ENCODE assay signal across 22 cellular contexts in genomic region chr14:76770521-76771431, GRCh38. TPM values are rescaled to one million over a fixed set of nuclear protein-coding genes. Genes with fewer than 3 reads are reported as not detected.
DNase-seq lines count a peak whose midpoint lies in the region; ATAC-seq and TF ChIP-seq lines count a peak whose summit lies in the region.
"Had no signal": no experiment of that assay in that cellular context is flagged by ENCODE, and none has a peak within 500 bp of the region (broad histone marks: within the 10 kb centered on the region; RNA-seq: fewer than 3 reads in every experiment).

No MANE protein-coding gene starts in this region.

- H3K27ac Mint-ChIP-seq in T-helper 2 cell treated with Interferon-gamma antibody and Interleukin-4, amounts not matched to agents 5 μg/mL and 100 μg/mL, for 36 hours = no peak overlapping the region
- H3K27ac Mint-ChIP-seq in activated CD8-positive, alpha-beta memory T cell treated with anti-CD3 and anti-CD28 coated beads, Interleukin-2, amount 10 ng/mL, durations not matched to agents 7 days and 5 days = no peak overlapping the region
- H3K27ac Mint-ChIP-seq: activated T-helper 1 cell treated with anti-CD3 and anti-CD28 coated beads, Interleukin-12 subunit alpha, Interleukin-12 subunit beta, Interleukin-2, Interleukin-4 antibody, amounts not matched to agents 30 ng/mL and 10 ng/mL and 1 ng/mL, durations not matched to agents 14 hours and 24 hours and 36 hours had no signal

- H3K4me1 Mint-ChIP-seq in T-helper 2 cell treated with Interferon-gamma antibody and Interleukin-4, amounts not matched to agents 5 μg/mL and 100 μg/mL, for 36 hours (ENCODE audit: low read depth) = peaks cover 22% of the 10 kb centered on the region
- H3K4me1 Mint-ChIP-seq in activated CD8-positive, alpha-beta memory T cell treated with anti-CD3 and anti-CD28 coated beads, Interleukin-2, amount 10 ng/mL, durations not matched to agents 7 days and 5 days = peaks cover 26% of the 10 kb centered on the region

- TF ChIP-seq POLR2A in spleen (IDR thresholded peaks at IDR 0.05) = no peak

- DNase-seq in T-helper 2 cell treated with Interferon-gamma antibody and Interleukin-4, amounts not matched to agents 5 μg/mL and 100 μg/mL, for 36 hours (ENCODE audit: low spot score) = peak; percentile 3
- DNase-seq in T-helper 2 cell (no peak), islet precursor cell (peak; percentile 55), spleen (peak; percentile 56), dedifferentiated amniotic fluid mesenchymal stem cell (ENCODE audit: extremely low spot score) (no peak), Karpas-422 (no peak), NCI-H82 treated with DMSO at 0.1 percent for 48 hours (lab: John Stamatoyannopoulos, UW; ENCODE audit: unreplicated experiment) (no peak)
- peak; percentile 22 for DNase-seq in activated CD8-positive, alpha-beta memory T cell treated with anti-CD3 and anti-CD28 coated beads, Interleukin-2, amount 10 ng/mL, durations not matched to agents 7 days and 5 days
- DNase-seq: 8988T, DMS53, HCEC 1CT, mucosa of descending colon, NCI-H1436 treated with DMSO at 0.1 percent for 48 hours, NCI-H510A, nucleus accumbens, trophoblast cell had no signal

- H3K79me2 ChIP-seq in Karpas-422 (ENCODE audit: low read length) = no peaks in the 10 kb centered on the region

- H3K36me3 Mint-ChIP-seq in T-helper 2 cell treated with Interferon-gamma antibody and Interleukin-4, amounts not matched to agents 5 μg/mL and 100 μg/mL, for 36 hours (ENCODE audit: low read depth) = no peaks in the 10 kb centered on the region
- H3K36me3 Mint-ChIP-seq in activated CD8-positive, alpha-beta memory T cell treated with anti-CD3 and anti-CD28 coated beads, Interleukin-2, amount 10 ng/mL, durations not matched to agents 7 days and 5 days = no peaks in the 10 kb centered on the region

- H3K9me2 ChIP-seq in Karpas-422 (replicated peaks; ENCODE audit: insufficient read depth, low read length) = no peaks in the 10 kb centered on the region

- H3K4me3 ChIP-seq in spleen = no peak overlapping the region
- no peak overlapping the region for H3K4me3 ChIP-seq in Karpas-422 (ENCODE audit: low read length)
- H3K4me3 ChIP-seq: BLaER1, mucosa of descending colon, skin epidermis had no signal

- H4K20me1 ChIP-seq in Karpas-422 (ENCODE audit: insufficient read depth, low read depth, low read length) = no peaks in the 10 kb centered on the region
- H4K20me1 ChIP-seq: BLaER1 had no signal

- H3K27me3 ChIP-seq in spleen (replicated peaks in 1 of 7) (peaks cover 0 to 8% (median 0%) of the 10 kb centered on the region in 7 donors), Karpas-422 (ENCODE audit: low read length) (no peaks in the 10 kb centered on the region)
- H3K27me3 ChIP-seq: BLaER1 had no signal

- TF ChIP-seq CTCF in spleen (IDR thresholded peaks at IDR 0.05 in 8 of 11, conservative IDR thresholded peaks at IDR 0.05 in 3 of 11) = no peak

- H3K4me3 Mint-ChIP-seq in T-helper 2 cell treated with Interferon-gamma antibody and Interleukin-4, amounts not matched to agents 5 μg/mL and 100 μg/mL, for 36 hours = no peak overlapping the region
- H3K4me3 Mint-ChIP-seq in activated CD8-positive, alpha-beta memory T cell treated with anti-CD3 and anti-CD28 coated beads, Interleukin-2, amount 10 ng/mL, durations not matched to agents 7 days and 5 days = no peak overlapping the region
- H3K4me3 Mint-ChIP-seq: activated T-helper 1 cell treated with anti-CD3 and anti-CD28 coated beads, Interleukin-12 subunit alpha, Interleukin-12 subunit beta, Interleukin-2, Interleukin-4 antibody, amounts not matched to agents 30 ng/mL and 10 ng/mL and 1 ng/mL, durations not matched to agents 14 hours and 24 hours and 36 hours had no signal

- WGBS in spleen, 5 donors = 82 to 95% (median 85%) methylated on average over 10 of the region's 10 CpGs

- peaks cover 0 to 7% (median 0%) of the 10 kb centered on the region in 6 donors for H3K36me3 ChIP-seq in spleen
- no peaks in the 10 kb centered on the region for H3K36me3 ChIP-seq in Karpas-422 (ENCODE audit: insufficient read depth, low read length)
- H3K36me3 ChIP-seq: BLaER1 had no signal

- H3K4me2 ChIP-seq in Karpas-422 (ENCODE audit: low read depth, low read length, poor library complexity, severe bottlenecking) = no peak overlapping the region
- H3K4me2 ChIP-seq: BLaER1 had no signal

- no peak overlapping the region for H2AFZ ChIP-seq in Karpas-422 (ENCODE audit: low read length)

- H3K9ac ChIP-seq in Karpas-422 (ENCODE audit: low read length) = no peak overlapping the region
- H3K9ac ChIP-seq: BLaER1 had no signal

- no peak for ATAC-seq in activated CD8-positive, alpha-beta memory T cell treated with anti-CD3 and anti-CD28 coated beads, Interleukin-2, amount 10 ng/mL, durations not matched to agents 7 days and 5 days
- ATAC-seq: mucosa of descending colon had no signal

- intact Hi-C loops in spleen (cut with DNase I; ENCODE audit: low total_unique reads) = loop anchor here (5.0 kb wide), 1 partner anchor 53 kb away; no protein-coding TSS in a partner anchor

- H3K27me3 Mint-ChIP-seq in T-helper 2 cell treated with Interferon-gamma antibody and Interleukin-4, amounts not matched to agents 5 μg/mL and 100 μg/mL, for 36 hours (ENCODE audit: low read depth) = no peaks in the 10 kb centered on the region
- H3K27me3 Mint-ChIP-seq in activated CD8-positive, alpha-beta memory T cell treated with anti-CD3 and anti-CD28 coated beads, Interleukin-2, amount 10 ng/mL, durations not matched to agents 7 days and 5 days = no peaks in the 10 kb centered on the region

- H3K9me3 ChIP-seq in spleen = no peaks in the 10 kb centered on the region
- H3K9me3 ChIP-seq in Karpas-422 (ENCODE audit: low read length) = no peaks in the 10 kb centered on the region
- H3K9me3 ChIP-seq: BLaER1, mucosa of descending colon had no signal

- H3K9me3 Mint-ChIP-seq in T-helper 2 cell treated with Interferon-gamma antibody and Interleukin-4, amounts not matched to agents 5 μg/mL and 100 μg/mL, for 36 hours = no peaks in the 10 kb centered on the region
- no peaks in the 10 kb centered on the region for H3K9me3 Mint-ChIP-seq in activated CD8-positive, alpha-beta memory T cell treated with anti-CD3 and anti-CD28 coated beads, Interleukin-2, amount 10 ng/mL, durations not matched to agents 7 days and 5 days (ENCODE audit: low read depth)
- H3K9me3 Mint-ChIP-seq: activated T-helper 1 cell treated with anti-CD3 and anti-CD28 coated beads, Interleukin-12 subunit alpha, Interleukin-12 subunit beta, Interleukin-2, Interleukin-4 antibody, amounts not matched to agents 30 ng/mL and 10 ng/mL and 1 ng/mL, durations not matched to agents 14 hours and 24 hours and 36 hours had no signal

- H3K27ac ChIP-seq in spleen (peak overlapping the region in 5 of 8 donors; percentile 32 to 85 (median 77)), Karpas-422 (ENCODE audit: low read length) (no peak overlapping the region)
- H3K27ac ChIP-seq: BLaER1 had no signal

- CTCF ChIA-PET in activated CD8-positive, alpha-beta memory T cell treated with anti-CD3 and anti-CD28 coated beads, Interleukin-2, amount 10 ng/mL, durations not matched to agents 7 days and 5 days (lab: Charles Lee) = interaction anchor here (0.8 to 1.9 kb wide), 5 partner anchors 10 to 61 kb away, joined by 3 to 8 read pairs (median 4); no protein-coding TSS in a partner anchor

- H3K4me1 ChIP-seq in spleen (peaks cover 24 to 99% (median 62%) of the 10 kb centered on the region in 6 donors), Karpas-422 (ENCODE audit: low read length) (no peaks in the 10 kb centered on the region; the same call in 1 of the 2 replicates)

RNA-seq across cellular contexts. Expression of gene VASH1, which starts 9.5 kb away (rescaled TPM):
- 1 to 10 TPM; 3.3 to 8.1 TPM for total RNA-seq in activated CD8-positive, alpha-beta memory T cell treated with anti-CD3 and anti-CD28 coated beads, Interleukin-2, amount 10 ng/mL, durations not matched to agents 7 days and 5 days
- 10 to 100 TPM; 16.9 to 39.1 (median 27.3) TPM for total RNA-seq in spleen
- 10 to 100 TPM in 1 of 3 donors, 1 to 10 TPM in 2; 6.4 to 16.7 (median 8.2) TPM for polyA plus RNA-seq in spleen
- total RNA-seq in Karpas-422 (2014; rRNA removed; shearing (Covaris generic); ENCODE audit: low replicate concordance) = not detected in 2 replicates

RNA-seq across cellular contexts. Expression of gene ANGEL1, which starts 41.9 kb away (rescaled TPM):
- total RNA-seq in activated CD8-positive, alpha-beta memory T cell treated with anti-CD3 and anti-CD28 coated beads, Interleukin-2, amount 10 ng/mL, durations not matched to agents 7 days and 5 days = 10 to 100 TPM; 12.9 to 14.6 TPM
- total RNA-seq in spleen = 10 to 100 TPM; 35.5 to 76.8 (median 60.2) TPM
- polyA plus RNA-seq in spleen = 10 to 100 TPM in 2 of 3 donors, 1 to 10 TPM in 1; 7.4 to 21.1 (median 10.5) TPM
- 19.9 and 29.4 TPM in 2 replicates for total RNA-seq in Karpas-422 (2014; rRNA removed; shearing (Covaris generic); ENCODE audit: low replicate concordance)

RNA-seq across cellular contexts. Expression of gene LRRC74A, which starts 55.4 kb away (rescaled TPM):
- not detected for total RNA-seq in activated CD8-positive, alpha-beta memory T cell treated with anti-CD3 and anti-CD28 coated beads, Interleukin-2, amount 10 ng/mL, durations not matched to agents 7 days and 5 days
- under 1 TPM in 2 of 7 donors, not detected in 5; 0.32 to 0.43 TPM for total RNA-seq in spleen
- under 1 TPM; 0.03 to 0.16 (median 0.04) TPM for polyA plus RNA-seq in spleen
- not detected in 2 replicates for total RNA-seq in Karpas-422 (2014; rRNA removed; shearing (Covaris generic); ENCODE audit: low replicate concordance)
- total RNA-seq: activated T-helper 1 cell treated with anti-CD3 and anti-CD28 coated beads, Interleukin-12 subunit alpha, Interleukin-12 subunit beta, Interleukin-2, Interleukin-4 antibody, amounts not matched to agents 30 ng/mL and 10 ng/mL and 1 ng/mL, durations not matched to agents 14 hours and 24 hours and 36 hours; astrocyte; HT1080; mucosa of descending colon had no signal
- polyA plus RNA-seq: esophagus had no signal

Comparison
In these comparisons a context has a peak if more than half of its experiments do, and no peak if none do; other contexts are left out.
1. DNase-seq: peak in T-helper 2 cell treated with Interferon-gamma antibody and Interleukin-4, amounts not matched to agents 5 μg/mL and 100 μg/mL, for 36 hours (single experiment), activated CD8-positive, alpha-beta memory T cell treated with anti-CD3 and anti-CD28 coated beads, Interleukin-2, amount 10 ng/mL, durations not matched to agents 7 days and 5 days (single experiment), islet precursor cell (single experiment) and spleen (single experiment); none in T-helper 2 cell (0 of 5), dedifferentiated amniotic fluid mesenchymal stem cell (single experiment), Karpas-422 (single experiment) and NCI-H82 treated with DMSO at 0.1 percent for 48 hours (single experiment).